In genomic region chr18:37242091-37242490, GRCh38 we compare ENCODE assay signal across 22 cellular contexts.
"Had no signal": no experiment of that assay in that cellular context is flagged by ENCODE, and none has a peak within 500 bp of the region (broad histone marks: within the 10 kb centered on the region; RNA-seq: fewer than 3 reads in every experiment).

No MANE protein-coding gene starts in this region.

- H3K4me3 ChIP-seq: esophagus squamous epithelium, gastroesophageal sphincter, mucosa of descending colon, neural progenitor cell, psoas muscle, tibial artery, upper lobe of left lung, vagina had no signal

- H3K79me2 ChIP-seq: parathyroid adenoma had no signal

- H3K4me1 ChIP-seq: esophagus squamous epithelium, gastroesophageal sphincter, neural progenitor cell, parathyroid adenoma, psoas muscle, upper lobe of left lung, vagina had no signal

- DNase-seq: cerebellar nuclear complex; esophagus squamous epithelium; foreskin fibroblast; glutamatergic neuron; immature natural killer cell; kidney; mammary epithelial cell; mucosa of descending colon; natural killer cell; occipital lobe; psoas muscle; retina; stimulated activated CD4-positive, alpha-beta T cell treated with anti-CD3 and anti-CD28 coated beads, Interleukin-2, amount 100 ng/mL, for 24 hours; stimulated activated CD4-positive, alpha-beta T cell treated with anti-CD3 and anti-CD28 coated beads, Interleukin-4, amount 100 ng/mL, for 4 hours; stimulated activated naive CD4-positive, alpha-beta T cell treated with Interleukin-2 at 50 U/mL for 16 hours; tibial artery; upper lobe of left lung had no signal

- H3K27ac ChIP-seq: esophagus squamous epithelium, gastroesophageal sphincter, neural progenitor cell, parathyroid adenoma, psoas muscle, tibial artery, upper lobe of left lung, vagina had no signal

- H3K36me3 ChIP-seq: esophagus squamous epithelium, gastroesophageal sphincter, neural progenitor cell, tibial artery, upper lobe of left lung, vagina had no signal

- H3K4me2 ChIP-seq: neural progenitor cell had no signal

- H3K27me3 ChIP-seq: upper lobe of left lung, vagina had no signal

- ATAC-seq: gastroesophageal sphincter, left lobe of liver, mucosa of descending colon, natural killer cell, psoas muscle had no signal

- H3K9me3 ChIP-seq: esophagus squamous epithelium, gastroesophageal sphincter, mucosa of descending colon, psoas muscle, tibial artery, upper lobe of left lung, vagina had no signal

- H2AFZ ChIP-seq: neural progenitor cell, parathyroid adenoma had no signal

- H3K9ac ChIP-seq: neural progenitor cell, parathyroid adenoma had no signal
